Comparison of ENCODE assay signal across 17 cellular contexts in the genomic region with DNA sequence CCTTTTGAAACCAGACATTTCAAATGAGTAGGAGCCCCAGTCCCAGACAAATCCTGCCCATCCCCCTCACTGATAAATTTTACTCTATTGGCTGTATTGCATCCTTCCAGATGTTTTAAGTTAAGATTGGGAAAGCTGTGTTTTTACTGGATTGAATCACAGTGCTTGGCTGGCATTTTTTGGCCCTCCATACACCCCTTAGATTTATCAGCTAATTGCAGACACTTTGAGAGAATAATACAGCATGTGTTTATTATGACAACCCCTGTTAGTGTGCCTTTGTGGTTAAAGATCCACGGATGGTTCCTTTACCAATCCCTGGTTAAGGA.
DNase-seq lines count a peak whose midpoint lies in the region; ATAC-seq and TF ChIP-seq lines count a peak whose summit lies in the region.
"Had no signal": no experiment of that assay in that cellular context is flagged by ENCODE, and none has a peak within 500 bp of the region (broad histone marks: within the 10 kb centered on the region; RNA-seq: fewer than 3 reads in every experiment).

No MANE protein-coding gene starts in this region.

- no peaks in the 10 kb centered on the region for H3K79me2 ChIP-seq in GM23338 (replicated peaks; ENCODE audit: insufficient read depth)

- peaks cover 39% of the 10 kb centered on the region for H3K4me1 ChIP-seq in vagina
- peaks cover 0 to 8% (median 0%) of the 10 kb centered on the region in 4 donors for H3K4me1 ChIP-seq in right lobe of liver
- H3K4me1 ChIP-seq in GM23338 (ENCODE audit: insufficient read depth), result no peaks in the 10 kb centered on the region; the same call in 1 of the 2 replicates
- H3K4me1 ChIP-seq: HAP-1 had no signal

- H3K36me3 ChIP-seq in vagina (no peaks in the 10 kb centered on the region), right lobe of liver (no peaks in the 10 kb centered on the region), GM23338 (ENCODE audit: insufficient read depth) (peaks cover 3% of the 10 kb centered on the region; the same call in 1 of the 2 replicates)
- H3K36me3 ChIP-seq: HAP-1 had no signal

- peak; percentile 51 for ATAC-seq in left ventricle myocardium superior
- no peak for ATAC-seq in right lobe of liver
- ATAC-seq in GM23338, result no peak
- ATAC-seq: activated T-cell treated with anti-CD3 and anti-CD28 coated beads, Interleukin-2, amount 50 U/mL, for 4 hours; T-cell had no signal

- H3K4me1 Mint-ChIP-seq in HFFc6 (ENCODE audit: low read depth), result peaks cover 45% of the 10 kb centered on the region
- no peaks in the 10 kb centered on the region; the same call in 2 of the 3 replicates for H3K4me1 Mint-ChIP-seq in GM23338
- H3K4me1 Mint-ChIP-seq: activated CD4-positive, alpha-beta memory T cell treated with anti-CD3 and anti-CD28 coated beads, Interleukin-2, amount 10 ng/mL, durations not matched to agents 7 days and 5 days; T-cell had no signal

- H3K4me3 Mint-ChIP-seq in HFFc6 (no peak overlapping the region), GM23338 (no peak overlapping the region)
- H3K4me3 Mint-ChIP-seq: activated CD4-positive, alpha-beta memory T cell treated with anti-CD3 and anti-CD28 coated beads, Interleukin-2, amount 10 ng/mL, durations not matched to agents 7 days and 5 days; activated T-cell treated with anti-CD3 and anti-CD28 coated beads, Interleukin-2, amount 50 U/mL, for 4 hours; T-cell had no signal

- H3K27ac ChIP-seq in coronary artery (peak overlapping the region; percentile 21 to 71), vagina (peak overlapping the region; percentile 42), right lobe of liver (no peak overlapping the region), GM23338 (ENCODE audit: low read depth) (no peak overlapping the region)
- H3K27ac ChIP-seq: brain microvascular endothelial cell, KMS-11 had no signal

- WGBS in right lobe of liver (ENCODE audit: insufficient coverage, low coverage, low lambda C conversion rate, missing lambda C conversion rate), result 50% methylated on average over 1 of the region's 1 CpG

- no peak overlapping the region for H3K4me2 ChIP-seq in GM23338
- H3K4me2 ChIP-seq: KMS-11 had no signal

- H3K27ac Mint-ChIP-seq in HFFc6, result peak overlapping the region; percentile 36
- no peak overlapping the region for H3K27ac Mint-ChIP-seq in GM23338
- H3K27ac Mint-ChIP-seq: activated CD4-positive, alpha-beta memory T cell treated with anti-CD3 and anti-CD28 coated beads, Interleukin-2, amount 10 ng/mL, durations not matched to agents 7 days and 5 days; T-cell had no signal

- no peaks in the 10 kb centered on the region for H3F3A ChIP-seq in GM23338 (replicated peaks; ENCODE audit: low read depth)

- DNase-seq in HFFc6 (no peak), coronary artery (ENCODE audit: low spot score) (no peak), left ventricle myocardium superior (no peak), vagina (ENCODE audit: extremely low spot score in 2 of 2) (no peak), head of caudate nucleus (no peak), right lobe of liver (no peak), GM23338 (ENCODE audit: low spot score) (no peak)
- DNase-seq: activated CD4-positive, alpha-beta memory T cell treated with anti-CD3 and anti-CD28 coated beads, Interleukin-2, amount 10 ng/mL, durations not matched to agents 7 days and 5 days; activated naive CD4-positive, alpha-beta T cell treated with anti-CD3 and anti-CD28 coated beads, Interleukin-2, amount 50 U/mL, for 16 hours; activated T-cell treated with anti-CD3 and anti-CD28 coated beads, Interleukin-2, amount 50 U/mL, for 4 hours; brain microvascular endothelial cell; NCI-H1105 treated with DMSO at 0.1 percent for 48 hours; NCI-H748 treated with DMSO at 0.1 percent for 48 hours; stimulated activated CD4-positive, alpha-beta T cell treated with anti-CD3 and anti-CD28 coated beads, Interleukin-2, amount 100 ng/mL, for 48 hours; T-cell had no signal

- H3K9me2 ChIP-seq in GM23338 (ENCODE audit: insufficient read depth), result peaks cover 3% of the 10 kb centered on the region; the same call in 1 of the 2 replicates

- no peaks in the 10 kb centered on the region; the same call in 1 of the 2 replicates for H3K27me3 Mint-ChIP-seq in HFFc6 (ENCODE audit: insufficient read depth)
- peaks cover 4% of the 10 kb centered on the region for H3K27me3 Mint-ChIP-seq in GM23338 (ENCODE audit: insufficient read depth, low read depth, poor library complexity)

- H3K9me3 ChIP-seq in vagina (no peaks in the 10 kb centered on the region), right lobe of liver (no peaks in the 10 kb centered on the region)
- H3K9me3 ChIP-seq: HAP-1 had no signal

- TF ChIP-seq POLR2A in vagina (IDR thresholded peaks at IDR 0.05) (no peak), right lobe of liver (IDR thresholded peaks at IDR 0.05) (no peak)

- H3K36me3 Mint-ChIP-seq in HFFc6 (ENCODE audit: low read depth) (peaks cover 52% of the 10 kb centered on the region), GM23338 (ENCODE audit: low read depth) (peaks cover 4% of the 10 kb centered on the region; the same call in 2 of the 3 replicates)
- H3K36me3 Mint-ChIP-seq: T-cell had no signal

- H2AFZ ChIP-seq in GM23338, result no peak overlapping the region

- intact Hi-C loops in left ventricle myocardium superior (cut with micrococcal nuclease), result no loop called here
- intact Hi-C loops in vagina (cut with DNase I), result no loop called here
- intact Hi-C loops in head of caudate nucleus (cut with DNase I), result no loop called here
- intact Hi-C loops in right lobe of liver (cut with DNase I), result no loop called here

- H3K4me3 ChIP-seq in coronary artery, result no peak overlapping the region
- H3K4me3 ChIP-seq in vagina, result no peak overlapping the region
- H3K4me3 ChIP-seq in right lobe of liver, result no peak overlapping the region
- no peak overlapping the region for H3K4me3 ChIP-seq in GM23338
- H3K4me3 ChIP-seq: HAP-1 had no signal

- H3K9me3 Mint-ChIP-seq in HFFc6 (no peaks in the 10 kb centered on the region), GM23338 (no peaks in the 10 kb centered on the region)
- H3K9me3 Mint-ChIP-seq: activated CD4-positive, alpha-beta memory T cell treated with anti-CD3 and anti-CD28 coated beads, Interleukin-2, amount 10 ng/mL, durations not matched to agents 7 days and 5 days; activated T-cell treated with anti-CD3 and anti-CD28 coated beads, Interleukin-2, amount 50 U/mL, for 4 hours; T-cell had no signal

- H3K27me3 ChIP-seq in vagina (no peaks in the 10 kb centered on the region), right lobe of liver (no peaks in the 10 kb centered on the region), GM23338 (ENCODE audit: insufficient read depth) (no peaks in the 10 kb centered on the region)
- H3K27me3 ChIP-seq: brain microvascular endothelial cell had no signal

- H4K20me1 ChIP-seq in GM23338 (replicated peaks; ENCODE audit: insufficient read depth), result no peaks in the 10 kb centered on the region

- TF ChIP-seq CTCF in HFFc6 (IDR thresholded peaks at IDR 0.05) (no peak), coronary artery (IDR thresholded peaks at IDR 0.05) (no peak), vagina (IDR thresholded peaks at IDR 0.05) (no peak), right lobe of liver (IDR thresholded peaks at IDR 0.05) (no peak), GM23338 (conservative IDR thresholded peaks at IDR 0.05; ENCODE audit: low read depth in 2 of 2) (no peak)

TF ChIP-seq in GM23338, 12 proteins besides CTCF, POLR2A, EP300 and RAD21:
- TF ChIP-seq CREB1 (CRISPR knock-in tag; IDR thresholded peaks at IDR 0.05; ENCODE audit: low read depth) (no peak), JUNB (IDR thresholded peaks at IDR 0.05; ENCODE audit: unreplicated experiment) (no peak), NANOG (IDR thresholded peaks at IDR 0.05; ENCODE audit: borderline replicate concordance) (no peak), ZNF331 (CRISPR knock-in tag; IDR thresholded peaks at IDR 0.05; ENCODE audit: low read depth) (no peak), STAT1 (IDR thresholded peaks at IDR 0.05; ENCODE audit: unreplicated experiment) (no peak), ZNF114 (CRISPR knock-in tag; IDR thresholded peaks at IDR 0.05) (no peak), EZH2 (IDR thresholded peaks at IDR 0.05; ENCODE audit: low read depth, unreplicated experiment) (no peak)
- TF ChIP-seq, protein P1, sequence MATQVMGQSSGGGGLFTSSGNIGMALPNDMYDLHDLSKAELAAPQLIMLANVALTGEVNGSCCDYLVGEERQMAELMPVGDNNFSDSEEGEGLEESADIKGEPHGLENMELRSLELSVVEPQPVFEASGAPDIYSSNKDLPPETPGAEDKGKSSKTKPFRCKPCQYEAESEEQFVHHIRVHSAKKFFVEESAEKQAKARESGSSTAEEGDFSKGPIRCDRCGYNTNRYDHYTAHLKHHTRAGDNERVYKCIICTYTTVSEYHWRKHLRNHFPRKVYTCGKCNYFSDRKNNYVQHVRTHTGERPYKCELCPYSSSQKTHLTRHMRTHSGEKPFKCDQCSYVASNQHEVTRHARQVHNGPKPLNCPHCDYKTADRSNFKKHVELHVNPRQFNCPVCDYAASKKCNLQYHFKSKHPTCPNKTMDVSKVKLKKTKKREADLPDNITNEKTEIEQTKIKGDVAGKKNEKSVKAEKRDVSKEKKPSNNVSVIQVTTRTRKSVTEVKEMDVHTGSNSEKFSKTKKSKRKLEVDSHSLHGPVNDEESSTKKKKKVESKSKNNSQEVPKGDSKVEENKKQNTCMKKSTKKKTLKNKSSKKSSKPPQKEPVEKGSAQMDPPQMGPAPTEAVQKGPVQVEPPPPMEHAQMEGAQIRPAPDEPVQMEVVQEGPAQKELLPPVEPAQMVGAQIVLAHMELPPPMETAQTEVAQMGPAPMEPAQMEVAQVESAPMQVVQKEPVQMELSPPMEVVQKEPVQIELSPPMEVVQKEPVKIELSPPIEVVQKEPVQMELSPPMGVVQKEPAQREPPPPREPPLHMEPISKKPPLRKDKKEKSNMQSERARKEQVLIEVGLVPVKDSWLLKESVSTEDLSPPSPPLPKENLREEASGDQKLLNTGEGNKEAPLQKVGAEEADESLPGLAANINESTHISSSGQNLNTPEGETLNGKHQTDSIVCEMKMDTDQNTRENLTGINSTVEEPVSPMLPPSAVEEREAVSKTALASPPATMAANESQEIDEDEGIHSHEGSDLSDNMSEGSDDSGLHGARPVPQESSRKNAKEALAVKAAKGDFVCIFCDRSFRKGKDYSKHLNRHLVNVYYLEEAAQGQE (IDR thresholded peaks at IDR 0.05; ENCODE audit: unreplicated experiment), result no peak
TF ChIP-seq in GM23338: peak in this region for 0.

Comparison
In these comparisons a context has a peak if more than half of its experiments do, and no peak if none do; other contexts are left out.
1. H3K27ac ChIP-seq: peak in coronary artery (2 of 2) and vagina (single experiment); none in right lobe of liver (0 of 3) and GM23338 (single experiment).